26 cellular contexts compared by ENCODE assay signal in the genomic region with DNA sequence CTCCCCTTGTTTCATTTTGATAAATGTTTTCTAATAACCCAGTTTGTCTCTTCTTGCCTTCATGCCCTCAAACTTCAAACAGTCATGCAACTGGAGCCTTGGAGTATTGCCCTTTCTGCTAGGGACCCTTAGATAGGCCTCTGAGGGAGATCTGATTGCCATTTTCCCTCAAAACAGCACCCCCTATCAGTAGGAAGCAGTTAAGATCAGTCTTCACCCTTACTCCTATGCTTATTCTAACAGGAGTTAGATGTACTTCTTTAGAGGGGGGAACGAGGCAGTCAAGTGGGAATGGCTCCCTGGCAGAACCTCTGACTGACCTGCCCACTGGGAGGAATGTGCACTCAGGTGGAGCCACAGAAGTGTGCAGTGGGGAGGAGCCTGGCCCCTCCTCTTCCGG.
"Had no signal": no experiment of that assay in that cellular context is flagged by ENCODE, and none has a peak within 500 bp of the region (broad histone marks: within the 10 kb centered on the region; RNA-seq: fewer than 3 reads in every experiment).

No MANE protein-coding gene starts in this region.

- H3K4me3 ChIP-seq: colonic mucosa, esophagus muscularis mucosa, gastroesophageal sphincter, heart right ventricle, left lung, pancreas, right lobe of liver, thoracic aorta, tibial nerve, upper lobe of left lung had no signal

- H3K36me3 Mint-ChIP-seq: naive thymus-derived CD4-positive, alpha-beta T cell; stimulated activated naive B cell treated with anti-CD40 and anti-IgM and Interleukin-4, amounts not matched to agents 10 μg/mL and 1 μg/mL and 100 μg/mL, for 72 hours had no signal

- H3K9me3 ChIP-seq: colonic mucosa, esophagus muscularis mucosa, gastroesophageal sphincter, left lung, neutrophil, pancreas, right lobe of liver, thoracic aorta, tibial nerve, upper lobe of left lung had no signal

- H3K9me3 Mint-ChIP-seq: stimulated activated naive B cell treated with anti-CD40 and anti-IgM and Interleukin-4, amounts not matched to agents 10 μg/mL and 1 μg/mL and 100 μg/mL, for 72 hours; stimulated activated naive CD8-positive, alpha-beta T cell treated with anti-CD3 and anti-CD28 coated beads, Interleukin-15, Interleukin-2, amounts not matched to agents 100 ng/mL and 50 ng/mL, for 24 hours had no signal

- H3K27ac Mint-ChIP-seq: dendritic cell treated with granulocyte-macrophage colony-stimulating factor and Interleukin-4, amounts not matched to agents 40 ng/mL and 50 ng/mL, for 4 days; naive thymus-derived CD4-positive, alpha-beta T cell; nephron; progenitor cell of endocrine pancreas; stimulated activated naive B cell treated with anti-CD40 and anti-IgM and Interleukin-4, amounts not matched to agents 10 μg/mL and 1 μg/mL and 100 μg/mL, for 72 hours; stimulated activated naive CD8-positive, alpha-beta T cell treated with anti-CD3 and anti-CD28 coated beads, Interleukin-15, Interleukin-2, amounts not matched to agents 100 ng/mL and 50 ng/mL, for 24 hours had no signal

- H3K27ac ChIP-seq: colonic mucosa, esophagus muscularis mucosa, foreskin keratinocyte, gastroesophageal sphincter, heart right ventricle, left lung, neutrophil, pancreas, right lobe of liver, thoracic aorta, tibial nerve, upper lobe of left lung had no signal

- H3K27me3 ChIP-seq: colonic mucosa, esophagus muscularis mucosa, foreskin keratinocyte, gastroesophageal sphincter, heart right ventricle, left lung, neutrophil, pancreas, right lobe of liver, tibial nerve, upper lobe of left lung had no signal

- DNase-seq: colonic mucosa; effector CD8-positive, alpha-beta T cell; foreskin keratinocyte; heart right ventricle; hypothalamus; kidney; left lung; mesenchymal stem cell; midbrain; naive thymus-derived CD4-positive, alpha-beta T cell; pancreas; right lobe of liver; small intestine; stimulated activated CD4-positive, alpha-beta T cell treated with anti-CD3 and anti-CD28 coated beads, Interleukin-15, amount 100 ng/mL, for 24 hours; stimulated activated CD4-positive, alpha-beta T cell treated with anti-CD3 and anti-CD28 coated beads, Interleukin-2, amount 100 ng/mL, for 48 hours; stimulated activated naive B cell treated with anti-CD40 and anti-IgM and Interleukin-4, amounts not matched to agents 10 μg/mL and 1 μg/mL and 100 μg/mL, for 72 hours; upper lobe of left lung had no signal

- H3K27me3 Mint-ChIP-seq: dendritic cell treated with granulocyte-macrophage colony-stimulating factor and Interleukin-4, amounts not matched to agents 40 ng/mL and 50 ng/mL, for 4 days; naive thymus-derived CD4-positive, alpha-beta T cell; progenitor cell of endocrine pancreas; stimulated activated naive B cell treated with anti-CD40 and anti-IgM and Interleukin-4, amounts not matched to agents 10 μg/mL and 1 μg/mL and 100 μg/mL, for 72 hours; stimulated activated naive CD8-positive, alpha-beta T cell treated with anti-CD3 and anti-CD28 coated beads, Interleukin-15, Interleukin-2, amounts not matched to agents 100 ng/mL and 50 ng/mL, for 24 hours had no signal

- ATAC-seq: foreskin keratinocyte; gastroesophageal sphincter; heart right ventricle; left lung; naive thymus-derived CD4-positive, alpha-beta T cell; pancreas; right lobe of liver; stimulated activated naive B cell treated with anti-CD40 and anti-IgM and Interleukin-4, amounts not matched to agents 10 μg/mL and 1 μg/mL and 100 μg/mL, for 72 hours had no signal

- H3K4me1 Mint-ChIP-seq: naive thymus-derived CD4-positive, alpha-beta T cell; nephron; stimulated activated naive B cell treated with anti-CD40 and anti-IgM and Interleukin-4, amounts not matched to agents 10 μg/mL and 1 μg/mL and 100 μg/mL, for 72 hours had no signal

- H3K4me1 ChIP-seq: colonic mucosa, esophagus muscularis mucosa, foreskin keratinocyte, gastroesophageal sphincter, heart right ventricle, left lung, pancreas, right lobe of liver, tibial nerve, upper lobe of left lung had no signal

- H3K4me3 Mint-ChIP-seq: dendritic cell treated with granulocyte-macrophage colony-stimulating factor and Interleukin-4, amounts not matched to agents 40 ng/mL and 50 ng/mL, for 4 days; naive thymus-derived CD4-positive, alpha-beta T cell; nephron; stimulated activated naive B cell treated with anti-CD40 and anti-IgM and Interleukin-4, amounts not matched to agents 10 μg/mL and 1 μg/mL and 100 μg/mL, for 72 hours; stimulated activated naive CD8-positive, alpha-beta T cell treated with anti-CD3 and anti-CD28 coated beads, Interleukin-15, Interleukin-2, amounts not matched to agents 100 ng/mL and 50 ng/mL, for 24 hours had no signal

- H3K36me3 ChIP-seq: colonic mucosa, esophagus muscularis mucosa, gastroesophageal sphincter, heart right ventricle, left lung, neutrophil, pancreas, right lobe of liver, thoracic aorta, tibial nerve, upper lobe of left lung had no signal
